ENCODE assay signal across 20 cellular contexts in the genomic region with DNA sequence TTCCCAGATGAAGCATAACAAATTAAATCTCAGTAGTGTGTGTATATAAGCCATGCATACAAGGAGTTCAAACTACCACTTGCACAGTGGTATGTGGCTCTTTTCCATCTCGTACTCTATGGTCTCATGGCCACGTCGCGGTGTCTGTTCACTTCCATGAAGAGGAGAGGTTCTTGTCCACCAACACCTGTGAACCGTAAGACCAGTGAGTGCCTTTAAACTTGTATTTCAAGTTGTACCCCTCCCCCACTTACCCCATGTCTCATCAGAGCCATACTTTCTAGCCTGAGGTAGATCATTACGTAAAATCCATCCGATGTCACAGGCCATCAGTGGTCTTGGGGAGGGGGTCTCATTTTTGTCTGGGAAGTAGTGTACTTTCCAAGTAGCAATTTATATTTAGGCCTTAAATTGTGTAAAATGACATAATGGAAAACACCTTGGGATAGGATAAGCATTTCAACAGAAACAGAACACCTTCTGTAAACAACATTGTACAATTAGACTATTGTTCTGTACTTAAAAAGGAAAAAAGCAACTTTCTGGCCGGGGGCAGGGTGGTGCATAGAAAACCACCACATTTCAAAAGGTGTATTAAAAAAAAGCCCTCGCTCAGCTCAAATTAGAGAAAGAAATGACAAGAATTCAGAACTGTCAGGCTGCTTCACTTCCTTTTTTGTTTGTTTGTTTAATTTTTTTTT.
A peak's percentile ranks its signal among the peaks of the same experiment; 100 is the strongest.
DNase-seq lines count a peak whose midpoint lies in the region; ATAC-seq and TF ChIP-seq lines count a peak whose summit lies in the region.
"Had no signal": no experiment of that assay in that cellular context is flagged by ENCODE, and none has a peak within 500 bp of the region (broad histone marks: within the 10 kb centered on the region; RNA-seq: fewer than 3 reads in every experiment).

No MANE protein-coding gene starts in this region.

- H2BK15ac ChIP-seq in H9 (ENCODE audit: low read depth, low read length), result no peak overlapping the region

- peaks cover 2% of the 10 kb centered on the region for H3K23me2 ChIP-seq in H9 (ENCODE audit: insufficient read length, low read depth, low read length, poor library complexity, severe bottlenecking)

- no peak overlapping the region for H3K27ac ChIP-seq in CD8-positive, alpha-beta T cell (ENCODE audit: low read depth, low read length)
- H3K27ac ChIP-seq in H9 (ENCODE audit: insufficient read length, low read depth, low read length) (no peak overlapping the region), mammary epithelial cell (ENCODE audit: insufficient read depth, low read depth, low read length) (no peak overlapping the region), neural progenitor cell (no peak overlapping the region)
- H3K27ac ChIP-seq: neutrophil had no signal

- no peak for TF ChIP-seq CTCF in CD8-positive, alpha-beta T cell (IDR thresholded peaks at IDR 0.05)
- no peak for TF ChIP-seq CTCF in H9 (conservative IDR thresholded peaks at IDR 0.05)
- TF ChIP-seq CTCF in mammary epithelial cell (conservative IDR thresholded peaks at IDR 0.05 in 1 of 2, IDR thresholded peaks at IDR 0.05 in 1 of 2; ENCODE audit: extremely low read depth in 1 of 2, insufficient read depth in 1 of 2, low read depth in 1 of 2, low read length in 2 of 2), result no peak
- no peak for TF ChIP-seq CTCF in neural progenitor cell (IDR thresholded peaks at IDR 0.05)

- H3K9ac ChIP-seq in H9 (ENCODE audit: extremely low read depth, insufficient read length, low read length), result no peak overlapping the region
- H3K9ac ChIP-seq in mammary epithelial cell (ENCODE audit: insufficient read depth, low read length), result no peak overlapping the region
- H3K9ac ChIP-seq in neural progenitor cell, result no peak overlapping the region
- H3K9ac ChIP-seq: BLaER1 treated with 17β-estradiol and CSF1 and Interleukin-3, amounts not matched to agents 10 nM and 100 nM had no signal

- no peaks in the 10 kb centered on the region for H3K79me2 ChIP-seq in H9 (ENCODE audit: insufficient read depth, low read length)
- no peaks in the 10 kb centered on the region for H3K79me2 ChIP-seq in mammary epithelial cell (ENCODE audit: insufficient read depth, low read length)
- no peaks in the 10 kb centered on the region for H3K79me2 ChIP-seq in neural progenitor cell (ENCODE audit: low read depth)

- no peak overlapping the region for H3T11ph ChIP-seq in H9 (ENCODE audit: low read length)

- H2BK120ac ChIP-seq in H9 (ENCODE audit: low read depth, low read length, poor library complexity, severe bottlenecking), result no peak overlapping the region

- H3K4me2 ChIP-seq in H9 (ENCODE audit: insufficient read depth, insufficient read length, low read length), result no peak overlapping the region
- H3K4me2 ChIP-seq in mammary epithelial cell (ENCODE audit: insufficient read depth, low read depth, low read length), result no peak overlapping the region
- no peak overlapping the region for H3K4me2 ChIP-seq in neural progenitor cell
- H3K4me2 ChIP-seq: BLaER1 treated with 17β-estradiol and CSF1 and Interleukin-3, amounts not matched to agents 10 nM and 100 nM had no signal

- H4K8ac ChIP-seq in H9 (replicated peaks; ENCODE audit: insufficient read length, low read depth, low read length), result no peak overlapping the region

- CTCF ChIA-PET in CD8-positive, alpha-beta T cell (lab: Charles Lee), result interaction anchor here (1.1 kb wide), 1 partner anchor 45 kb away, joined by 3 read pairs; no protein-coding TSS in a partner anchor
- CTCF ChIA-PET in mammary epithelial cell (lab: Charles Lee; ENCODE audit: low non-redundant PET), result no interaction called here

- no peaks in the 10 kb centered on the region for H3K9me3 ChIP-seq in CD8-positive, alpha-beta T cell (ENCODE audit: low read length)
- no peaks in the 10 kb centered on the region for H3K9me3 ChIP-seq in H9 (ENCODE audit: control insufficient read depth, low read depth, low read length)
- H3K9me3 ChIP-seq in mammary epithelial cell (replicated peaks; ENCODE audit: insufficient read depth, low read length), result peaks cover 2% of the 10 kb centered on the region
- no peaks in the 10 kb centered on the region for H3K9me3 ChIP-seq in neural progenitor cell (ENCODE audit: low read depth)
- H3K9me3 ChIP-seq: neutrophil had no signal

- H2BK20ac ChIP-seq in H9 (ENCODE audit: low read depth, low read length, poor library complexity, severe bottlenecking), result no peak overlapping the region

- H3K36me3 ChIP-seq in CD8-positive, alpha-beta T cell (ENCODE audit: insufficient read depth, low read length), result peaks cover 4% of the 10 kb centered on the region
- H3K36me3 ChIP-seq in mammary epithelial cell (ENCODE audit: insufficient read depth, low read length) (no peaks in the 10 kb centered on the region), neural progenitor cell (no peaks in the 10 kb centered on the region)

- no peak overlapping the region for H3K56ac ChIP-seq in H9 (ENCODE audit: insufficient read length, low read depth, low read length)

- no peaks in the 10 kb centered on the region for H3K27me3 Mint-ChIP-seq in CD8-positive, alpha-beta T cell (ENCODE audit: low read depth)
- no peaks in the 10 kb centered on the region; the same call in 1 of the 2 replicates for H3K27me3 Mint-ChIP-seq in H9 (ENCODE audit: low read depth)
- H3K27me3 Mint-ChIP-seq in neural progenitor cell (ENCODE audit: insufficient read depth, low read depth), result no peaks in the 10 kb centered on the region
- H3K27me3 Mint-ChIP-seq: activated CD8-positive, alpha-beta memory T cell treated with anti-CD3 and anti-CD28 coated beads, Interleukin-2, amount 10 ng/mL, durations not matched to agents 7 days and 5 days; activated naive CD4-positive, alpha-beta T cell treated with anti-CD3 and anti-CD28 coated beads, Interleukin-2, amount 50 U/mL, for 24 hours had no signal

- dilution Hi-C loops in mammary epithelial cell (cut with HindIII; ENCODE audit: low sequenced_read_pairs), result no loop called here

- peaks cover 14% of the 10 kb centered on the region for H3K4me1 Mint-ChIP-seq in CD8-positive, alpha-beta T cell (ENCODE audit: low read depth)
- H3K4me1 Mint-ChIP-seq in H9 (peaks cover 40 to 45% of the 10 kb centered on the region in 2 experiments), neural progenitor cell (peaks cover 40% of the 10 kb centered on the region)
- H3K4me1 Mint-ChIP-seq: activated CD8-positive, alpha-beta memory T cell treated with anti-CD3 and anti-CD28 coated beads, Interleukin-2, amount 10 ng/mL, durations not matched to agents 7 days and 5 days had no signal

- no peak overlapping the region for H4K91ac ChIP-seq in H9 (ENCODE audit: insufficient read length, low read depth, low read length)

- no peak overlapping the region for H3K23ac ChIP-seq in H9 (ENCODE audit: insufficient read length, low read depth, low read length)

- H3K27me3 ChIP-seq in CD8-positive, alpha-beta T cell (ENCODE audit: insufficient read depth, low read length), result no peaks in the 10 kb centered on the region
- H3K27me3 ChIP-seq in H9 (ENCODE audit: insufficient read depth, low read length) (no peaks in the 10 kb centered on the region), mammary epithelial cell (ENCODE audit: insufficient read depth, low read length) (no peaks in the 10 kb centered on the region), neural progenitor cell (no peaks in the 10 kb centered on the region)
- H3K27me3 ChIP-seq: BLaER1 treated with 17β-estradiol and CSF1 and Interleukin-3, amounts not matched to agents 10 nM and 100 nM; neutrophil had no signal

- POLR2A ChIA-PET in CD8-positive, alpha-beta T cell (lab: Charles Lee), result no interaction called here

- WGBS in H9 (ENCODE audit: extremely low coverage, insufficient read length, low lambda C conversion rate), result no CpG with 5 or more reads among the region's 9 CpGs
- 81% methylated on average over 8 of the region's 9 CpGs for WGBS in mammary epithelial cell (ENCODE audit: low coverage, missing lambda C conversion rate)

- H3K14ac ChIP-seq in H9 (ENCODE audit: insufficient read depth, low read length), result no peak overlapping the region

- no peak for DNase-seq in CD8-positive, alpha-beta T cell
- DNase-seq in H9 (no peak), mammary epithelial cell (peak; percentile 30), neural progenitor cell (ENCODE audit: low spot score) (no peak), NCI-H446 (lab: John Stamatoyannopoulos, UW) (no peak)
- no peak for DNase-seq in stimulated activated naive CD4-positive, alpha-beta T cell (lab: John Stamatoyannopoulos, UW)
- DNase-seq: activated CD4-positive, alpha-beta T cell treated with anti-CD3 and anti-CD28 coated beads, Interleukin-2, amount 50 U/mL, for 1 hour; activated CD8-positive, alpha-beta memory T cell treated with anti-CD3 and anti-CD28 coated beads, Interleukin-2, amount 10 ng/mL, durations not matched to agents 7 days and 5 days; aorta; central memory CD4-positive, alpha-beta T cell; kidney glomerular epithelial cell; NCI-H1417 treated with DMSO at 0.1 percent for 48 hours; NCI-H774; T-helper 9 cell had no signal

- no peak overlapping the region for H2AK5ac ChIP-seq in H9 (ENCODE audit: insufficient read length, low read length)

- no TSS peak for BruUV-seq in mammary epithelial cell (replicated peaks; lab: Mats Ljungman, UMichigan)

- H3K4me3 Mint-ChIP-seq in CD8-positive, alpha-beta T cell, result no peak overlapping the region
- H3K4me3 Mint-ChIP-seq in H9 (no peak overlapping the region; a peak in 1 of 5 replicates), neural progenitor cell (no peak overlapping the region)
- H3K4me3 Mint-ChIP-seq: activated CD8-positive, alpha-beta memory T cell treated with anti-CD3 and anti-CD28 coated beads, Interleukin-2, amount 10 ng/mL, durations not matched to agents 7 days and 5 days; activated naive CD4-positive, alpha-beta T cell treated with anti-CD3 and anti-CD28 coated beads, Interleukin-2, amount 50 U/mL, for 24 hours had no signal

- no peaks in the 10 kb centered on the region for H3K4me1 ChIP-seq in CD8-positive, alpha-beta T cell (ENCODE audit: insufficient read depth, low read length)
- H3K4me1 ChIP-seq in H9 (ENCODE audit: insufficient read depth, low read length), result peaks cover 7% of the 10 kb centered on the region; the same call in 1 of the 2 replicates
- H3K4me1 ChIP-seq in mammary epithelial cell (ENCODE audit: insufficient read depth, low read length), result no peaks in the 10 kb centered on the region
- peaks cover 26% of the 10 kb centered on the region for H3K4me1 ChIP-seq in neural progenitor cell

- H3K4me3 ChIP-seq in CD8-positive, alpha-beta T cell (ENCODE audit: low read depth, low read length), result no peak overlapping the region
- H3K4me3 ChIP-seq in mammary epithelial cell (replicated peaks in 1 of 3; ENCODE audit: insufficient read depth in 1 of 3, low read depth in 2 of 3, low read length in 3 of 3) (no peak overlapping the region), neural progenitor cell (no peak overlapping the region)
- H3K4me3 ChIP-seq: BLaER1 treated with 17β-estradiol and CSF1 and Interleukin-3, amounts not matched to agents 10 nM and 100 nM; lung had no signal

- H4K5ac ChIP-seq in H9 (ENCODE audit: insufficient read length, low read depth, low read length), result no peak overlapping the region

- H2AFZ ChIP-seq in H9 (ENCODE audit: low read length) (no peak overlapping the region), mammary epithelial cell (ENCODE audit: low read depth, low read length) (no peak overlapping the region), neural progenitor cell (replicated peaks) (no peak overlapping the region)

- no peaks in the 10 kb centered on the region for H3K9me3 Mint-ChIP-seq in CD8-positive, alpha-beta T cell
- H3K9me3 Mint-ChIP-seq in H9 (no peaks in the 10 kb centered on the region), neural progenitor cell (peaks cover 3% of the 10 kb centered on the region)
- H3K9me3 Mint-ChIP-seq: activated naive CD4-positive, alpha-beta T cell treated with anti-CD3 and anti-CD28 coated beads, Interleukin-2, amount 50 U/mL, for 24 hours had no signal

- H3K36me3 Mint-ChIP-seq in CD8-positive, alpha-beta T cell, result peaks cover 62% of the 10 kb centered on the region
- peaks cover 0 to 5% (median under 1%) of the 10 kb centered on the region in 3 experiments; a peak in 2 of 7 replicates for H3K36me3 Mint-ChIP-seq in H9 (ENCODE audit: insufficient read depth in 1 of 3, low read depth in 3 of 3)
- peaks cover 7% of the 10 kb centered on the region for H3K36me3 Mint-ChIP-seq in neural progenitor cell

- in situ Hi-C loops in mammary epithelial cell (cut with MboI; ENCODE audit: low sequenced_read_pairs in 2 of 2), result no loop called here

- H4K20me1 ChIP-seq in H9 (ENCODE audit: control insufficient read depth, insufficient read depth, insufficient read length) (no peaks in the 10 kb centered on the region), mammary epithelial cell (ENCODE audit: insufficient read depth, low read length) (no peaks in the 10 kb centered on the region), neural progenitor cell (ENCODE audit: low read depth) (no peaks in the 10 kb centered on the region)

- intact Hi-C loops in CD8-positive, alpha-beta T cell (cut with DNase I, micrococcal nuclease), result loop anchor here in 1 of 2 experiments (5.0 kb wide), 1 partner anchor 46 kb away; no protein-coding TSS in a partner anchor
- intact Hi-C loops in mammary epithelial cell (cut with micrococcal nuclease), result no loop called here

- no peaks in the 10 kb centered on the region for H3K79me1 ChIP-seq in H9 (ENCODE audit: insufficient read depth, low read depth, low read length, poor library complexity, severe bottlenecking)

- no peaks in the 10 kb centered on the region for H3F3A ChIP-seq in neural progenitor cell (ENCODE audit: low read depth)

- H3K4ac ChIP-seq in H9 (ENCODE audit: low read depth, low read length), result no peak overlapping the region

- H2BK12ac ChIP-seq in H9 (ENCODE audit: insufficient read length, low read depth, low read length), result no peak overlapping the region

- no peak overlapping the region for H2BK5ac ChIP-seq in H9 (ENCODE audit: insufficient read length, low read length)

- H3K18ac ChIP-seq in H9 (ENCODE audit: insufficient read length, low read depth, low read length), result no peak overlapping the region

- H3K27ac Mint-ChIP-seq in CD8-positive, alpha-beta T cell, result peak overlapping the region; percentile 4
- H3K27ac Mint-ChIP-seq in H9, result peak overlapping the region in 2 of 3 experiments; percentile 79 to 85; a peak in 3 of 7 replicates
- H3K27ac Mint-ChIP-seq in neural progenitor cell, result peak overlapping the region; percentile 9
- H3K27ac Mint-ChIP-seq: activated CD8-positive, alpha-beta memory T cell treated with anti-CD3 and anti-CD28 coated beads, Interleukin-2, amount 10 ng/mL, durations not matched to agents 7 days and 5 days had no signal

- no peak for ATAC-seq in CD8-positive, alpha-beta T cell
- ATAC-seq in GM18907 (IDR thresholded peaks at IDR 0.05; ENCODE audit: unreplicated experiment), result no peak
- ATAC-seq: activated CD8-positive, alpha-beta memory T cell treated with anti-CD3 and anti-CD28 coated beads, Interleukin-2, amount 10 ng/mL, durations not matched to agents 7 days and 5 days; SK-N-SH treated with all-trans-retinoic acid at 6 μM for 48 hours had no signal

Comparison
In these comparisons a context has a peak if more than half of its experiments do, and no peak if none do; other contexts are left out.
1. H3K27ac Mint-ChIP-seq: peak in every context shown above with its lines; median percentile 82 in H9; 9 in neural progenitor cell; 4 in CD8-positive, alpha-beta T cell.